In the genomic region with DNA sequence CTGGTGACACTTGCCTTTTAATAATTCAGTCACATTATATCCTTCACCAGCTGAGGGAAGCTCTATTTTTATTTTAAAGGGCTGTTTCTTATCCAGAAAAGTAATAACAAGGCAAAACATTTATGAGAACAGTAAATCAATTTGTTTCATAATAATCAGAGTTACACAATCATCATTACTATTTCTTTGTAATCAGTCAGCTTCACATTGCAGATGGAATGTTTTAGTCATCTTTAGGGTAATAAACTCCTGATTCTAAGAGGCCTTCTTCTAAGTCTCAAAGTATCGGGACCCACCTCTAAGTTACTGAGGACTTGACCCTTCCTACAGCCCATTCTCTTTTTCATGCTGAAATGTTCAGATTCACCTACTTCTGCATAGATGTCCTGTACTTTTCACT, we compare ENCODE assay signal across 16 cellular contexts.
DNase-seq lines count a peak whose midpoint lies in the region; ATAC-seq, FAIRE-seq and TF ChIP-seq lines count a peak whose summit lies in the region.
"Had no signal": no experiment of that assay in that cellular context is flagged by ENCODE, and none has a peak within 500 bp of the region (broad histone marks: within the 10 kb centered on the region; RNA-seq: fewer than 3 reads in every experiment).

No MANE protein-coding gene starts in this region.

- peak; percentile 78 for DNase-seq in BJ (ENCODE audit: low read depth)
- DNase-seq in adrenal gland: no peak
- DNase-seq in fibroblast of the aortic adventitia (ENCODE audit: low read depth): peak; percentile 75
- DNase-seq in small intestine: peak; percentile 22
- no peak for DNase-seq in mesothelial cell of epicardium (ENCODE audit: low spot score in 2 of 2, unreplicated experiment in 2 of 2)
- DNase-seq: activated CD4-positive, alpha-beta T cell treated with anti-CD3 and anti-CD28 coated beads for 1 hour; T-helper 2 cell; thyroid gland had no signal

- H3K4me3 ChIP-seq in BJ (ENCODE audit: low read depth, low read length): no peak overlapping the region
- no peak overlapping the region for H3K4me3 ChIP-seq in adrenal gland
- no peak overlapping the region for H3K4me3 ChIP-seq in fibroblast of the aortic adventitia (ENCODE audit: low read depth, low read length)
- no peak overlapping the region for H3K4me3 ChIP-seq in small intestine (ENCODE audit: low read depth in 1 of 2, low read length in 2 of 2)
- H3K4me3 ChIP-seq: HAP-1, prostate gland, thyroid gland had no signal

- H3K36me3 ChIP-seq in BJ (ENCODE audit: control insufficient read depth, insufficient read depth, low read length): no peaks in the 10 kb centered on the region
- no peaks in the 10 kb centered on the region for H3K36me3 ChIP-seq in adrenal gland (replicated peaks in 1 of 2)
- H3K36me3 ChIP-seq in small intestine (ENCODE audit: control insufficient read depth in 2 of 2, insufficient read depth in 2 of 2, low read length in 2 of 2): no peaks in the 10 kb centered on the region
- H3K36me3 ChIP-seq: HAP-1, prostate gland, thyroid gland had no signal

- no peak for TF ChIP-seq POLR2A in adrenal gland (IDR thresholded peaks at IDR 0.05)

- no peak overlapping the region for H3K4me3 Mint-ChIP-seq in mesothelial cell of epicardium
- H3K4me3 Mint-ChIP-seq: B cell; central memory CD8-positive, alpha-beta T cell had no signal

- no peak overlapping the region for H3K27ac Mint-ChIP-seq in mesothelial cell of epicardium
- H3K27ac Mint-ChIP-seq: B cell had no signal

- ATAC-seq in GM19035 (IDR thresholded peaks at IDR 0.05; ENCODE audit: unreplicated experiment): no peak
- ATAC-seq in HG03342 (IDR thresholded peaks at IDR 0.05; ENCODE audit: unreplicated experiment): no peak
- no peak for ATAC-seq in HG02870 (IDR thresholded peaks at IDR 0.05; ENCODE audit: unreplicated experiment)
- ATAC-seq: Right ventricle myocardium inferior had no signal

- intact Hi-C loops in adrenal gland (cut with DNase I): no loop called here

- POLR2A ChIA-PET in BJ (lab: Charles Lee): no interaction called here

- H3K4me1 Mint-ChIP-seq in mesothelial cell of epicardium: no peaks in the 10 kb centered on the region
- H3K4me1 Mint-ChIP-seq: central memory CD8-positive, alpha-beta T cell had no signal

- no peaks in the 10 kb centered on the region for H3K27me3 Mint-ChIP-seq in mesothelial cell of epicardium (ENCODE audit: low read depth)
- H3K27me3 Mint-ChIP-seq: B cell; central memory CD8-positive, alpha-beta T cell had no signal

- WGBS in adrenal gland, 4 donors: 29 to 50% (median 40%) methylated on average over 1 of the region's 1 CpG
- 52 to 63% (median 59%) methylated on average over 1 of the region's 1 CpG for WGBS in small intestine, 3 donors

- H3K27me3 ChIP-seq in BJ (ENCODE audit: control insufficient read depth, insufficient read depth, low read length) (no peaks in the 10 kb centered on the region), adrenal gland (no peaks in the 10 kb centered on the region), small intestine (ENCODE audit: control insufficient read depth in 2 of 2, insufficient read depth in 2 of 2, low read length in 2 of 2) (no peaks in the 10 kb centered on the region)
- H3K27me3 ChIP-seq: thyroid gland had no signal

- H3K27ac ChIP-seq in adrenal gland: peak overlapping the region; percentile 5 to 66 (median 54)
- H3K27ac ChIP-seq in small intestine (ENCODE audit: low read depth in 1 of 2, low read length in 1 of 2): no peak overlapping the region
- H3K27ac ChIP-seq: prostate gland, thyroid gland had no signal

- H3K4me1 ChIP-seq in adrenal gland (replicated peaks in 1 of 2) (peaks cover 5 to 24% of the 10 kb centered on the region in 2 donors), small intestine (ENCODE audit: control insufficient read depth in 2 of 2, insufficient read depth in 1 of 2, low read depth in 1 of 2, low read length in 1 of 2) (no peaks in the 10 kb centered on the region)
- H3K4me1 ChIP-seq: HAP-1, prostate gland, thyroid gland had no signal

- H3K9me3 Mint-ChIP-seq in mesothelial cell of epicardium: peaks cover 27% of the 10 kb centered on the region

- H3K36me3 Mint-ChIP-seq in mesothelial cell of epicardium: peaks cover 4% of the 10 kb centered on the region

- H3K9me3 ChIP-seq in adrenal gland (replicated peaks in 1 of 3) (no peaks in the 10 kb centered on the region), small intestine (ENCODE audit: control insufficient read depth, low read depth) (no peaks in the 10 kb centered on the region)
- H3K9me3 ChIP-seq: HAP-1, prostate gland, thyroid gland had no signal

- TF ChIP-seq CTCF in BJ (IDR thresholded peaks at IDR 0.05; ENCODE audit: insufficient read depth, low read depth, low read length) (no peak), adrenal gland (IDR thresholded peaks at IDR 0.05) (no peak), fibroblast of the aortic adventitia (IDR thresholded peaks at IDR 0.05; ENCODE audit: insufficient read depth, low read length) (no peak), mesothelial cell of epicardium (IDR thresholded peaks at IDR 0.05; ENCODE audit: unreplicated experiment) (no peak)

- no peak for FAIRE-seq in small intestine (lab: Jason Lieb, UNC)

- CTCF ChIA-PET in BJ (lab: Yijun Ruan, JAX): interaction anchor here (0.6 to 1.3 kb wide), 3 partner anchors 78 to 392 kb away, joined by 3 to 4 read pairs (median 3); no protein-coding TSS in a partner anchor

Comparison
In these comparisons a context has a peak if more than half of its experiments do, and no peak if none do; other contexts are left out.
1. DNase-seq: peak in BJ (single experiment), fibroblast of the aortic adventitia (single experiment) and small intestine (single experiment); none in adrenal gland (0 of 7) and mesothelial cell of epicardium (0 of 2).
2. H3K27ac ChIP-seq: peak in adrenal gland (5 of 5); none in small intestine (0 of 2).